9 cellular contexts compared by ENCODE assay signal in genomic region chr19:3243851-3244700, GRCh38. TPM values are rescaled to one million over a fixed set of nuclear protein-coding genes. Genes with fewer than 3 reads are reported as not detected.
DNase-seq lines count a peak whose midpoint lies in the region; ATAC-seq lines count a peak whose summit lies in the region.
"Had no signal": no experiment of that assay in that cellular context is flagged by ENCODE, and none has a peak within 500 bp of the region (broad histone marks: within the 10 kb centered on the region; RNA-seq: fewer than 3 reads in every experiment).

No MANE protein-coding gene starts in this region.

- no peak overlapping the region for H2AFZ ChIP-seq in mesenchymal stem cell (ENCODE audit: low read depth, low read length)

- no peaks in the 10 kb centered on the region for H3K36me3 ChIP-seq in mesenchymal stem cell (ENCODE audit: control insufficient read depth in 1 of 2, insufficient read depth in 2 of 2, low read depth in 1 of 2, low read length in 2 of 2)

- H3K27me3 ChIP-seq in mesenchymal stem cell (ENCODE audit: control insufficient read depth in 1 of 2, insufficient read depth in 1 of 2, low read length in 2 of 2), result peaks cover 6 to 17% of the 10 kb centered on the region in 2 experiments

- no peak overlapping the region for H2BK15ac ChIP-seq in mesenchymal stem cell (ENCODE audit: low read depth, poor library complexity, severe bottlenecking)

- no peaks in the 10 kb centered on the region for H3K9me3 ChIP-seq in mesenchymal stem cell (ENCODE audit: control insufficient read depth, low read length)

- H3K14ac ChIP-seq in mesenchymal stem cell (ENCODE audit: low read length in 2 of 2), result no peak overlapping the region

- H3K4me2 ChIP-seq in mesenchymal stem cell (ENCODE audit: low read length, poor library complexity, severe bottlenecking), result no peak overlapping the region

- 52% methylated on average over 20 of the region's 20 CpGs for WGBS in mesenchymal stem cell

- H4K8ac ChIP-seq in mesenchymal stem cell (ENCODE audit: low read length), result no peak overlapping the region

- peak; percentile 39 for DNase-seq in H4 (ENCODE audit: low spot score)
- DNase-seq in RPMI7951 (ENCODE audit: low read depth), result peak; percentile 68
- DNase-seq in mesenchymal stem cell, result peak; percentile 68
- DNase-seq in NCI-H446 (lab: John Stamatoyannopoulos, UW), result no peak
- DNase-seq in sciatic nerve (ENCODE audit: low spot score), result no peak
- DNase-seq in NCI-H345 treated with DMSO at 0.1 percent for 48 hours (lab: John Stamatoyannopoulos, UW; ENCODE audit: unreplicated experiment), result no peak

- no peak overlapping the region for H3K18ac ChIP-seq in mesenchymal stem cell (ENCODE audit: low read depth in 1 of 2, low read length in 2 of 2)

- no peak overlapping the region for H3K9ac ChIP-seq in mesenchymal stem cell (ENCODE audit: low read length)

- ATAC-seq in GM21786 (IDR thresholded peaks at IDR 0.05; ENCODE audit: unreplicated experiment) (no peak), sciatic nerve (no peak)

- no peak overlapping the region for H3K4me3 ChIP-seq in mesenchymal stem cell (ENCODE audit: insufficient read depth in 1 of 2, low read depth in 1 of 2, low read length in 2 of 2)

- no peak overlapping the region for H2BK5ac ChIP-seq in mesenchymal stem cell (ENCODE audit: low read depth, low read length, poor library complexity, severe bottlenecking)

- H2BK12ac ChIP-seq in mesenchymal stem cell (ENCODE audit: low read length in 2 of 2), result no peak overlapping the region

- intact Hi-C loops in sciatic nerve (cut with DNase I), result no loop called here

- no peak overlapping the region for H3K4ac ChIP-seq in mesenchymal stem cell (ENCODE audit: low read depth in 1 of 2, low read length in 2 of 2)

- H3K4me1 ChIP-seq in mesenchymal stem cell (ENCODE audit: control insufficient read depth, insufficient read depth, low read depth, low read length), result peaks cover 4% of the 10 kb centered on the region

- H2AK5ac ChIP-seq in mesenchymal stem cell (ENCODE audit: low read length, severe bottlenecking), result no peak overlapping the region

- H3K79me1 ChIP-seq in mesenchymal stem cell (replicated peaks; ENCODE audit: low read length, poor library complexity, severe bottlenecking), result no peaks in the 10 kb centered on the region

- no peak overlapping the region for H4K91ac ChIP-seq in mesenchymal stem cell (ENCODE audit: low read length)

- peak overlapping the region; percentile 14 for H3K27ac ChIP-seq in angular gyrus (ENCODE audit: low read depth, low read length)
- no peak overlapping the region for H3K27ac ChIP-seq in mesenchymal stem cell (ENCODE audit: low read length, poor library complexity, severe bottlenecking)

- no peak overlapping the region for H3K23ac ChIP-seq in mesenchymal stem cell (ENCODE audit: low read length in 2 of 2)

- H2BK120ac ChIP-seq in mesenchymal stem cell (ENCODE audit: low read depth, low read length), result no peak overlapping the region

RNA-seq across cellular contexts. Expression of gene CELF5, which starts 19.6 kb away (rescaled TPM):
- 0.29 and 0.60 TPM in 2 replicates for total RNA-seq in H4 (2014; rRNA removed; shearing (Covaris generic))
- total RNA-seq in RPMI7951 (2014; rRNA removed; shearing (Covaris generic)), result not detected in 2 replicates
- polyA plus RNA-seq in mesenchymal stem cell (2013, experiment 1 of 2), result 0.06 TPM
- 0.14 TPM for polyA plus RNA-seq in mesenchymal stem cell (2013, experiment 2 of 2)
- total RNA-seq in sciatic nerve, result 0.18 TPM
- polyA plus RNA-seq: IgD-negative memory B cell had no signal

RNA-seq across cellular contexts. Expression of gene NCLN, which starts 58.3 kb away (rescaled TPM):
- 33.7 and 35.0 TPM in 2 replicates for total RNA-seq in H4 (2014; rRNA removed; shearing (Covaris generic))
- 29.2 and 39.5 TPM in 2 replicates for total RNA-seq in RPMI7951 (2014; rRNA removed; shearing (Covaris generic))
- 45.9 TPM for polyA plus RNA-seq in mesenchymal stem cell (2013, experiment 1 of 2)
- 47.0 TPM for polyA plus RNA-seq in mesenchymal stem cell (2013, experiment 2 of 2)
- total RNA-seq in sciatic nerve, result 25.4 TPM

Comparison
In these comparisons a context has a peak if more than half of its experiments do, and no peak if none do; other contexts are left out.
1. DNase-seq: peak in H4 (single experiment), RPMI7951 (single experiment) and mesenchymal stem cell (single experiment); none in NCI-H446 (0 of 2), sciatic nerve (single experiment) and NCI-H345 treated with DMSO at 0.1 percent for 48 hours (single experiment).